In the genomic region with DNA sequence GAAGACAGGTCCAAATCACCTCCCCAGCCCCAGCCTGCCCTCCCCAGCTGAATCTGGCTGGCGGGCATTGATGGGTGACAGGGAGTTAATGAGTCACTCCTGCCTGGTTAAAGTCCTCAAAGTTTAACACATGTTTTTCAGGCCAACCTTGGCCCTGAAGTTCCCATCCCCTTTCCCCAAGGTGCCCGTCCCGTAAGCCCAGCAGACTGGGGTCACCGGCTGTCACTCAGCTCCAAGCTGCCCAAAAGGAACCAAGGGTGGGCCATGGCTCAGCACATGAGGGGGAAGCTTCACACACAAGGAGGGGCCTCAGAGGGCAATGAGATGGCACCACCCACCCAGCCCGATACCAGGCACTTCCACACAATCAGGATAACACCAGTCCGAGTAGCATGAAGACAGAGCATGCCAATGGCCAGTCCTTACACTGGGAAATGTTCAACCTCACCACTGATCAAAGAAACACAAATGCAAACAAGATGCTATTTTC, we compare ENCODE assay signal across 1 cellular context.
TF ChIP-seq lines count a peak whose summit lies in the region.

No MANE protein-coding gene starts in this region.

TF ChIP-seq in liver, 16 proteins besides CTCF, POLR2A, EP300 and RAD21 (continued from another document):
- TF ChIP-seq HNF4A (conservative IDR thresholded peaks at IDR 0.05) (peak; percentile 88 to 91), GABPA (IDR thresholded peaks at IDR 0.05 in 1 of 2, conservative IDR thresholded peaks at IDR 0.05 in 1 of 2) (no peak), RXRA (IDR thresholded peaks at IDR 0.05) (peak; percentile 83 to 91), HNF4G (IDR thresholded peaks at IDR 0.05) (peak; percentile 72), JUND (IDR thresholded peaks at IDR 0.05) (peak; percentile 91 to 93)
- TF ChIP-seq, protein P1, sequence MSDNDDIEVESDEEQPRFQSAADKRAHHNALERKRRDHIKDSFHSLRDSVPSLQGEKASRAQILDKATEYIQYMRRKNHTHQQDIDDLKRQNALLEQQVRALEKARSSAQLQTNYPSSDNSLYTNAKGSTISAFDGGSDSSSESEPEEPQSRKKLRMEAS (IDR thresholded peaks at IDR 0.05) = peak; percentile 64
